Comparison of ENCODE assay signal across 12 cellular contexts in genomic region chr5:123807177-123807900, GRCh38.
A peak's percentile ranks its signal among the peaks of the same experiment; 100 is the strongest.
DNase-seq lines count a peak whose midpoint lies in the region; ATAC-seq and TF ChIP-seq lines count a peak whose summit lies in the region.
"Had no signal": no experiment of that assay in that cellular context is flagged by ENCODE, and none has a peak within 500 bp of the region (broad histone marks: within the 10 kb centered on the region; RNA-seq: fewer than 3 reads in every experiment).

No MANE protein-coding gene starts in this region.

- no peak overlapping the region for H3K27ac ChIP-seq in RWPE2 (ENCODE audit: poor library complexity, severe bottlenecking)
- H3K27ac ChIP-seq: C4-2B, colonic mucosa, HL-60 had no signal

- H3K36me3 ChIP-seq in RWPE2 (ENCODE audit: low read depth) = no peaks in the 10 kb centered on the region
- H3K36me3 ChIP-seq: colonic mucosa had no signal

- H3K27me3 Mint-ChIP-seq in endothelial cell (ENCODE audit: unreplicated experiment) = peaks cover 4% of the 10 kb centered on the region

- TF ChIP-seq CTCF in RWPE2 (IDR thresholded peaks at IDR 0.05; ENCODE audit: poor library complexity, severe bottlenecking) (no peak), endothelial cell (IDR thresholded peaks at IDR 0.05; ENCODE audit: unreplicated experiment) (no peak)

- H3K4me3 ChIP-seq in RWPE2 (ENCODE audit: severe bottlenecking) = no peak overlapping the region
- H3K4me3 ChIP-seq: colonic mucosa had no signal

- no peak overlapping the region for H3K4me3 Mint-ChIP-seq in endothelial cell (ENCODE audit: unreplicated experiment)

- no peaks in the 10 kb centered on the region for H3K27me3 ChIP-seq in RWPE2 (ENCODE audit: insufficient read depth, poor library complexity, severe bottlenecking)
- H3K27me3 ChIP-seq: colonic mucosa had no signal

- no peak overlapping the region for H3K27ac Mint-ChIP-seq in endothelial cell (ENCODE audit: unreplicated experiment)

- H3K9me3 ChIP-seq in RWPE2 (ENCODE audit: severe bottlenecking) = no peaks in the 10 kb centered on the region
- H3K9me3 ChIP-seq: colonic mucosa had no signal

- no peaks in the 10 kb centered on the region for H3K9me3 Mint-ChIP-seq in endothelial cell (ENCODE audit: unreplicated experiment)

- peaks cover 29% of the 10 kb centered on the region for H3K4me1 Mint-ChIP-seq in endothelial cell (ENCODE audit: unreplicated experiment)

- DNase-seq in AG08395 (ENCODE audit: low spot score) (peak; percentile 58), HT-29 (ENCODE audit: low spot score) (peak; percentile 43), RWPE2 (ENCODE audit: low spot score) (no peak), iPS-NIHi11 (ENCODE audit: low spot score) (peak; percentile 43), endothelial cell (ENCODE audit: low spot score) (no peak), mesenteric fat pad (ENCODE audit: low spot score) (no peak)
- DNase-seq: colonic mucosa, NCI-H510A treated with DMSO at 0.1 percent for 48 hours had no signal

- H3K4me1 ChIP-seq in RWPE2 (ENCODE audit: insufficient read depth, poor library complexity, severe bottlenecking) = no peaks in the 10 kb centered on the region
- H3K4me1 ChIP-seq: colonic mucosa had no signal

- no peaks in the 10 kb centered on the region for H3K36me3 Mint-ChIP-seq in endothelial cell (ENCODE audit: low read depth, unreplicated experiment)

- ATAC-seq in RWPE2 (ENCODE audit: low read depth) = peak; percentile 62
- no peak for ATAC-seq in HG03097 (IDR thresholded peaks at IDR 0.05; ENCODE audit: low FRiP score, unreplicated experiment)
- ATAC-seq in GM19035 (IDR thresholded peaks at IDR 0.05; ENCODE audit: unreplicated experiment) = no peak

Comparison
In these comparisons a context has a peak if more than half of its experiments do, and no peak if none do; other contexts are left out.
1. DNase-seq: peak in AG08395 (single experiment), HT-29 (single experiment) and iPS-NIHi11 (single experiment); none in RWPE2 (single experiment), endothelial cell (single experiment) and mesenteric fat pad (single experiment).